ENCODE assay signal across 1 cellular context in the genomic region with DNA sequence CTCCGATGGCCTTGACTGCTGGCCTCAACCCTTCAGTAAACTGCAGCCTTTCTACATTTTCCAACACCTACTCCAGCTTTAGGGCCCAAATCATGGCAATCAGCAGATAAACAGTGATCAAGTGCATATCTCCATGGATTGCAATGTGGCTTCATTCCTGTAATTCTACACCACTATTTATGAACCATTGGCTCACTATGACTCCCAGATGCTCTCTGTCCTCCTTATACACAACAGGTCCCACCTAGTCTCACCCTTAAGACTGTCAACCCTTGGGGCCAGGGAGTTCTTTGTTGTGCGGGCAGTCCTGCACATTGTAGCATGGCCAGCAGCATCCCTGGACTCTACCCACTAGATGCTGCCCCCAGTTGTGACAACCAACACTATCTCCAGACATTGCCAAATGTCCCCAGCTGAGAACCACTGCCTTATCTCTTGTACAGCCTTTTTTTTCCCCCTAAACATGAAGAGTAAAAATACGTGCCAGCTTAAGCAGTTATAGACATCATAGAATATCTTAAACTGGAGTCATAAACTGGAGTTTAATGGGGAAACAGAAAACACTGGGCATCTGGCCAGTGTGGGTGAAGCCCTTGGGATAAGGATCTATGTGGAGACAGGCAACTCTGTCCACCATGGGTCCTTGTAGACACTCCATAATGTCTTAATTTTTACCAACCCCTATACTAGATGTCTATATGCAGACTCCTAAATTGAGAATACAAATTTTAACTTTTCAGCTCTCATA.
TF ChIP-seq lines count a peak whose summit lies in the region.

No MANE protein-coding gene starts in this region.

TF ChIP-seq in IMR-90, 13 proteins besides CTCF, POLR2A, EP300 and RAD21:
- no peak for TF ChIP-seq NFE2L2 (IDR thresholded peaks at IDR 0.05; ENCODE audit: low read depth, low read length)
- no peak for TF ChIP-seq RCOR1 (IDR thresholded peaks at IDR 0.05; ENCODE audit: insufficient replicate concordance, low read length)
- no peak for TF ChIP-seq CHD1 (IDR thresholded peaks at IDR 0.05; ENCODE audit: low read depth, low read length)
- no peak for TF ChIP-seq FOS (IDR thresholded peaks at IDR 0.05; ENCODE audit: low read depth, low read length)
- no peak for TF ChIP-seq BHLHE40 (IDR thresholded peaks at IDR 0.05; ENCODE audit: low read depth, low read length)
- TF ChIP-seq MXI1 (IDR thresholded peaks at IDR 0.05; ENCODE audit: borderline replicate concordance, low read depth, low read length), result no peak
- TF ChIP-seq CEBPB (IDR thresholded peaks at IDR 0.05; ENCODE audit: low read depth, low read length), result no peak
- TF ChIP-seq, protein P1, sequence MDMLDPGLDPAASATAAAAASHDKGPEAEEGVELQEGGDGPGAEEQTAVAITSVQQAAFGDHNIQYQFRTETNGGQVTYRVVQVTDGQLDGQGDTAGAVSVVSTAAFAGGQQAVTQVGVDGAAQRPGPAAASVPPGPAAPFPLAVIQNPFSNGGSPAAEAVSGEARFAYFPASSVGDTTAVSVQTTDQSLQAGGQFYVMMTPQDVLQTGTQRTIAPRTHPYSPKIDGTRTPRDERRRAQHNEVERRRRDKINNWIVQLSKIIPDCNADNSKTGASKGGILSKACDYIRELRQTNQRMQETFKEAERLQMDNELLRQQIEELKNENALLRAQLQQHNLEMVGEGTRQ (IDR thresholded peaks at IDR 0.05; ENCODE audit: low read depth, low read length), result no peak
- TF ChIP-seq, protein P2, sequence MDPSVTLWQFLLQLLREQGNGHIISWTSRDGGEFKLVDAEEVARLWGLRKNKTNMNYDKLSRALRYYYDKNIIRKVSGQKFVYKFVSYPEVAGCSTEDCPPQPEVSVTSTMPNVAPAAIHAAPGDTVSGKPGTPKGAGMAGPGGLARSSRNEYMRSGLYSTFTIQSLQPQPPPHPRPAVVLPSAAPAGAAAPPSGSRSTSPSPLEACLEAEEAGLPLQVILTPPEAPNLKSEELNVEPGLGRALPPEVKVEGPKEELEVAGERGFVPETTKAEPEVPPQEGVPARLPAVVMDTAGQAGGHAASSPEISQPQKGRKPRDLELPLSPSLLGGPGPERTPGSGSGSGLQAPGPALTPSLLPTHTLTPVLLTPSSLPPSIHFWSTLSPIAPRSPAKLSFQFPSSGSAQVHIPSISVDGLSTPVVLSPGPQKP (IDR thresholded peaks at IDR 0.05; ENCODE audit: borderline replicate concordance, low read depth, low read length), result no peak
- TF ChIP-seq RFX5 (IDR thresholded peaks at IDR 0.05; ENCODE audit: low read depth, low read length), result no peak
- no peak for TF ChIP-seq MAFK (IDR thresholded peaks at IDR 0.05; ENCODE audit: low read depth, low read length)
- TF ChIP-seq MAZ (IDR thresholded peaks at IDR 0.05; ENCODE audit: borderline replicate concordance, low read depth, low read length), result no peak
- TF ChIP-seq SMC3 (IDR thresholded peaks at IDR 0.05; ENCODE audit: low read depth, low read length), result no peak
TF ChIP-seq in IMR-90: peak in this region for 0.
